Comparison of ENCODE assay signal across 8 cellular contexts in genomic region chr1:46197551-46198025, GRCh38.
DNase-seq lines count a peak whose midpoint lies in the region; ATAC-seq lines count a peak whose summit lies in the region.

No MANE protein-coding gene starts in this region.

- peaks cover 42% of the 10 kb centered on the region for H3K36me3 ChIP-seq in muscle layer of colon (ENCODE audit: insufficient read depth, low read length)

- peaks cover 21% of the 10 kb centered on the region for H3K4me1 Mint-ChIP-seq in central memory CD8-positive, alpha-beta T cell

- H3K9me3 ChIP-seq in muscle layer of colon (ENCODE audit: low read length) = no peaks in the 10 kb centered on the region

- H3K27me3 ChIP-seq in muscle layer of colon (ENCODE audit: control insufficient read depth in 1 of 2, insufficient read depth in 2 of 2, low read length in 2 of 2) = no peaks in the 10 kb centered on the region

- H3K27me3 Mint-ChIP-seq in central memory CD8-positive, alpha-beta T cell = no peaks in the 10 kb centered on the region

- peak overlapping the region; percentile 93 to 99 for H3K4me3 ChIP-seq in muscle layer of colon (ENCODE audit: low read depth in 1 of 2, low read length in 2 of 2)

- H3K4me1 ChIP-seq in muscle layer of colon (ENCODE audit: insufficient read depth, low read length) = peaks cover 25% of the 10 kb centered on the region

- no peaks in the 10 kb centered on the region for H3K9me3 Mint-ChIP-seq in central memory CD8-positive, alpha-beta T cell

- peak; percentile 15 for DNase-seq in AG08395 (ENCODE audit: low spot score)
- no peak for DNase-seq in central memory CD8-positive, alpha-beta T cell (ENCODE audit: low spot score in 2 of 2)
- DNase-seq in SHP77 treated with DMSO at 0.1 percent for 48 hours (lab: John Stamatoyannopoulos, UW) = no peak
- DNase-seq in Kasumi-1 (lab: John Stamatoyannopoulos, UW) = no peak
- no peak for DNase-seq in NCI-H2081 (lab: John Stamatoyannopoulos, UW)

- peak overlapping the region; percentile 79 for H3K4me3 Mint-ChIP-seq in central memory CD8-positive, alpha-beta T cell

- H3K27ac ChIP-seq in muscle layer of colon (ENCODE audit: low read depth, low read length) = peak overlapping the region; percentile 42

- ATAC-seq in HG03354 (IDR thresholded peaks at IDR 0.05; ENCODE audit: poor library complexity, severe bottlenecking, unreplicated experiment) (peak; percentile 11), GM21528 (IDR thresholded peaks at IDR 0.05; ENCODE audit: low FRiP score, unreplicated experiment) (no peak)
- no peak for ATAC-seq in central memory CD8-positive, alpha-beta T cell (replicated peaks; ENCODE audit: extremely low read depth, poor library complexity, severe bottlenecking)

- H3K9ac ChIP-seq in muscle layer of colon (ENCODE audit: low read length) = peak overlapping the region; percentile 92

- peaks cover 7% of the 10 kb centered on the region for H3K36me3 Mint-ChIP-seq in central memory CD8-positive, alpha-beta T cell (ENCODE audit: insufficient read depth)

- no peak overlapping the region for H3K27ac Mint-ChIP-seq in central memory CD8-positive, alpha-beta T cell (ENCODE audit: low read depth)
